ENCODE assay signal across 20 cellular contexts in the genomic region with DNA sequence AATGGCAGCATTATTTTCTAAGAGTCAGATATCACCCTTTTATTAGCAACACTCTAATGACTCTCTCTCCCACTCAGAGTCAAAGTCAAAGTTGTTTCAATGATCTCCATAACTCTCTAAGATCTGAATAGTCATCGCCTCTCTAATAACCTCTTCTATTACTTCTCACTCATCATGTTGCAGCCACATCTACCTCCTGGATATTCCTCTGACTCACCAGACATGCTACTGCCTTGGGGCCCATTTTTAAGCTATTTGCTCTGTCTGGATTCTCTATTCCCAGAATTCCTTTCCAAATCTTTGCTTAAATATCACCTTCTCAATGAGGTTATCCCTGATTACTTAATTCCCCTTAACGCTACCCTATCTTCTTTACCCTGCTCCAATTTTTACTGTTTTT.
"Had no signal": no experiment of that assay in that cellular context is flagged by ENCODE, and none has a peak within 500 bp of the region (broad histone marks: within the 10 kb centered on the region; RNA-seq: fewer than 3 reads in every experiment).

No MANE protein-coding gene starts in this region.

- H3K4me3 ChIP-seq: MG63 had no signal

- FAIRE-seq: RCC 7860 had no signal

- H3K9me3 ChIP-seq: MG63, SK-N-SH had no signal

- DNase-seq: KBM-7, MG63, NCI-H1092, NCI-H1105 treated with DMSO at 0.1 percent for 48 hours, NCI-H1417 treated with DMSO at 0.1 percent for 48 hours, NCI-H146, NCI-H187, NCI-H2029, NCI-H2081 treated with DMSO at 0.1 percent for 48 hours, NCI-H2171, NCI-H226, NCI-H446, NCI-H510A, NCI-H524 treated with DMSO at 0.1 percent for 48 hours, NCI-H69, NCI-H774, RPMI8226, SHP77, SK-N-SH had no signal

- H3K27me3 ChIP-seq: MG63 had no signal

- H3K36me3 ChIP-seq: MG63 had no signal
